1 cellular context compared by ENCODE assay signal in genomic region chr9:108609227-108609894, GRCh38.
TF ChIP-seq lines count a peak whose summit lies in the region.

No MANE protein-coding gene starts in this region.

TF ChIP-seq in HEK293, 187 proteins besides CTCF, POLR2A, EP300 and RAD21 (continued from another document):
- peak; percentile 76 for TF ChIP-seq PRDM6 (tag by site-specific recombination; IDR thresholded peaks at IDR 0.05)
- no peak for TF ChIP-seq ZNF488 (tag by site-specific recombination; IDR thresholded peaks at IDR 0.05)
- no peak for TF ChIP-seq ZNF692 (tag by site-specific recombination; IDR thresholded peaks at IDR 0.05)
- no peak for TF ChIP-seq ZFHX2 (tag by site-specific recombination; conservative IDR thresholded peaks at IDR 0.05)
- TF ChIP-seq ZNF518A (tag by site-specific recombination; conservative IDR thresholded peaks at IDR 0.05; ENCODE audit: low read depth), result no peak
- no peak for TF ChIP-seq ZNF623 (tag by site-specific recombination; IDR thresholded peaks at IDR 0.05)
- no peak for TF ChIP-seq TRIM28 (IDR thresholded peaks at IDR 0.05; ENCODE audit: borderline replicate concordance, low read length)
- TF ChIP-seq ZBTB8A (tag by site-specific recombination; IDR thresholded peaks at IDR 0.05), result no peak
- peak; percentile 49; the same call in 1 of the 2 replicates for TF ChIP-seq FEZF1 (tag by site-specific recombination; IDR thresholded peaks at IDR 0.05)
- peak; percentile 87 for TF ChIP-seq SP7 (tag by site-specific recombination; IDR thresholded peaks at IDR 0.05)
- no peak for TF ChIP-seq GLI2 (tag by site-specific recombination; IDR thresholded peaks at IDR 0.05; ENCODE audit: borderline replicate concordance, low read depth)
- TF ChIP-seq KLF9 (tag by site-specific recombination; IDR thresholded peaks at IDR 0.05; ENCODE audit: low read depth), result no peak
- TF ChIP-seq ZNF785 (tag by site-specific recombination; IDR thresholded peaks at IDR 0.05), result no peak
- TF ChIP-seq ZSCAN18 (tag by site-specific recombination; IDR thresholded peaks at IDR 0.05), result no peak
- TF ChIP-seq ZNF274 (IDR thresholded peaks at IDR 0.05; ENCODE audit: low read length), result no peak
- no peak for TF ChIP-seq ZNF274 (tag by site-specific recombination; IDR thresholded peaks at IDR 0.05; ENCODE audit: borderline replicate concordance)
- TF ChIP-seq ZNF174 (tag by site-specific recombination; IDR thresholded peaks at IDR 0.05), result no peak
- TF ChIP-seq ZNF600 (tag by site-specific recombination; IDR thresholded peaks at IDR 0.05), result no peak
- TF ChIP-seq ZNF114 (tag by site-specific recombination; IDR thresholded peaks at IDR 0.05), result no peak
- no peak for TF ChIP-seq ZNF501 (tag by site-specific recombination; IDR thresholded peaks at IDR 0.05)
- 0 out of 2 replicates have a peak, but pooled peaks have one; percentile 20 for TF ChIP-seq GLIS1 (tag by site-specific recombination; IDR thresholded peaks at IDR 0.05)
- TF ChIP-seq PRDM10 (tag by site-specific recombination; IDR thresholded peaks at IDR 0.05), result peak; percentile 42; the same call in 1 of the 2 replicates
- no peak for TF ChIP-seq ZNF701 (tag by site-specific recombination; IDR thresholded peaks at IDR 0.05)
- TF ChIP-seq TSHZ1 (tag by site-specific recombination; IDR thresholded peaks at IDR 0.05; ENCODE audit: borderline replicate concordance), result no peak
- TF ChIP-seq ZNF132 (tag by site-specific recombination; IDR thresholded peaks at IDR 0.05; ENCODE audit: borderline replicate concordance), result no peak
- 0 out of 2 replicates have a peak, but pooled peaks have one; percentile 47 for TF ChIP-seq SCRT1 (tag by site-specific recombination; IDR thresholded peaks at IDR 0.05; ENCODE audit: borderline replicate concordance)
- TF ChIP-seq ZNF341 (tag by site-specific recombination; IDR thresholded peaks at IDR 0.05; ENCODE audit: low read depth), result no peak
- 0 out of 2 replicates have a peak, but pooled peaks have one; percentile 27 for TF ChIP-seq ZNF335 (tag by site-specific recombination; conservative IDR thresholded peaks at IDR 0.05)
- TF ChIP-seq ZBTB49 (tag by site-specific recombination; IDR thresholded peaks at IDR 0.05; ENCODE audit: low read depth), result no peak
- TF ChIP-seq ZNF157 (tag by site-specific recombination; IDR thresholded peaks at IDR 0.05), result no peak
- no peak for TF ChIP-seq WT1 (tag by site-specific recombination; IDR thresholded peaks at IDR 0.05)
